9 cellular contexts compared by ENCODE assay signal in genomic region chr14:92613008-92613658, GRCh38.
DNase-seq lines count a peak whose midpoint lies in the region; ATAC-seq, FAIRE-seq and TF ChIP-seq lines count a peak whose summit lies in the region.
"Had no signal": no experiment of that assay in that cellular context is flagged by ENCODE, and none has a peak within 500 bp of the region (broad histone marks: within the 10 kb centered on the region; RNA-seq: fewer than 3 reads in every experiment).

No MANE protein-coding gene starts in this region.

- H3K4me2 ChIP-seq in BLaER1 treated with 17β-estradiol and CSF1 and Interleukin-3, amounts not matched to agents 10 nM and 100 nM = peak overlapping the region in 8 of 11 experiments; percentile 7 to 46 (median 33); a peak in 6 of 22 replicates

- peak; percentile 53 for ATAC-seq in naive thymus-derived CD4-positive, alpha-beta T cell
- ATAC-seq in GM18873 (IDR thresholded peaks at IDR 0.05; ENCODE audit: low FRiP score, unreplicated experiment) (no peak), GM19455 (IDR thresholded peaks at IDR 0.05; ENCODE audit: unreplicated experiment) (no peak)
- ATAC-seq: left colon had no signal

- H3K9me3 ChIP-seq in BLaER1 treated with 17β-estradiol and CSF1 and Interleukin-3, amounts not matched to agents 10 nM and 100 nM (replicated peaks in 1 of 11) = peaks cover 0 to 7% (median 0%) of the 10 kb centered on the region in 11 experiments; a peak in 6 of 22 replicates
- H3K9me3 ChIP-seq in naive thymus-derived CD4-positive, alpha-beta T cell (ENCODE audit: control insufficient read depth in 2 of 3, low read length in 3 of 3) = no peaks in the 10 kb centered on the region
- H3K9me3 ChIP-seq in tibial nerve = no peaks in the 10 kb centered on the region

- intact Hi-C loops in naive thymus-derived CD4-positive, alpha-beta T cell (cut with micrococcal nuclease) = loop anchor here in 1 of 2 donors (1.0 kb wide), 1 partner anchor 68 kb away; no protein-coding TSS in a partner anchor

- H3K4me3 ChIP-seq in BLaER1 treated with 17β-estradiol and CSF1 and Interleukin-3, amounts not matched to agents 10 nM and 100 nM = no peak overlapping the region
- no peak overlapping the region for H3K4me3 ChIP-seq in naive thymus-derived CD4-positive, alpha-beta T cell (ENCODE audit: low read length)
- H3K4me3 ChIP-seq in tibial nerve = no peak overlapping the region

- H3K9ac ChIP-seq in BLaER1 treated with 17β-estradiol and CSF1 and Interleukin-3, amounts not matched to agents 10 nM and 100 nM = no peak overlapping the region

- POLR2A ChIA-PET in naive thymus-derived CD4-positive, alpha-beta T cell (lab: Charles Lee) = interaction anchor here (0.8 to 12.5 kb wide), 8 partner anchors 11 to 468 kb away, joined by 3 to 341 read pairs (median 4); no protein-coding TSS in a partner anchor

- peak overlapping the region in 5 of 10 donors; percentile 15 to 50 (median 41) for H3K4me3 Mint-ChIP-seq in naive thymus-derived CD4-positive, alpha-beta T cell

- peak; percentile 16 for FAIRE-seq in HTR-8/SVneo (lab: Jason Lieb, UNC)

- peaks cover 0 to 19% (median 0%) of the 10 kb centered on the region in 11 experiments; a peak in 5 of 22 replicates for H3K36me3 ChIP-seq in BLaER1 treated with 17β-estradiol and CSF1 and Interleukin-3, amounts not matched to agents 10 nM and 100 nM
- peaks cover 0 to 2% (median 0%) of the 10 kb centered on the region in 3 experiments for H3K36me3 ChIP-seq in naive thymus-derived CD4-positive, alpha-beta T cell (ENCODE audit: control insufficient read depth in 2 of 3, insufficient read depth in 3 of 3, low read length in 3 of 3)
- H3K36me3 ChIP-seq in tibial nerve = no peaks in the 10 kb centered on the region

- CTCF ChIA-PET in naive thymus-derived CD4-positive, alpha-beta T cell (lab: Charles Lee) = interaction anchor here (0.7 to 5.1 kb wide), 26 partner anchors 9 to 100 kb away, joined by 3 to 101 read pairs (median 5); no protein-coding TSS in a partner anchor

- no peaks in the 10 kb centered on the region for H3K27me3 ChIP-seq in BLaER1 treated with 17β-estradiol and CSF1 and Interleukin-3, amounts not matched to agents 10 nM and 100 nM
- no peaks in the 10 kb centered on the region for H3K27me3 ChIP-seq in naive thymus-derived CD4-positive, alpha-beta T cell (ENCODE audit: control insufficient read depth in 2 of 2, insufficient read depth in 2 of 2, low read length in 2 of 2)
- no peaks in the 10 kb centered on the region for H3K27me3 ChIP-seq in tibial nerve

- H3K36me3 Mint-ChIP-seq in naive thymus-derived CD4-positive, alpha-beta T cell = peaks cover 0 to 28% (median 0%) of the 10 kb centered on the region in 5 donors

- TF ChIP-seq CTCF in tibial nerve (IDR thresholded peaks at IDR 0.05) = peak in 4 of 5 experiments; percentile 17 to 61 (median 40)

- H3K27me3 Mint-ChIP-seq in naive thymus-derived CD4-positive, alpha-beta T cell = no peaks in the 10 kb centered on the region

- peaks cover 0 to 6% (median 0%) of the 10 kb centered on the region in 11 donors for H3K9me3 Mint-ChIP-seq in naive thymus-derived CD4-positive, alpha-beta T cell

- no peak for TF ChIP-seq POLR2A in tibial nerve (IDR thresholded peaks at IDR 0.05)

- H4K20me1 ChIP-seq in BLaER1 treated with 17β-estradiol and CSF1 and Interleukin-3, amounts not matched to agents 10 nM and 100 nM = peaks cover 0 to 5% (median 0%) of the 10 kb centered on the region in 11 experiments; a peak in 2 of 22 replicates

- 62 to 63% methylated on average over 11 of the region's 11 CpGs for WGBS in tibial nerve, 2 donors

- peak; percentile 50 for DNase-seq in HTR-8/SVneo (ENCODE audit: insufficient read length, low spot score)
- peak; percentile 33 for DNase-seq in activated CD4-positive, CD25-positive, alpha-beta regulatory T cell treated with anti-CD3 and anti-CD28 coated beads, Interleukin-2, amount 50 U/mL, for 16 hours (ENCODE audit: low read depth, low spot score)
- peak; percentile 18 for DNase-seq in cerebellar cortex (ENCODE audit: low spot score)
- DNase-seq in naive thymus-derived CD4-positive, alpha-beta T cell = peak; percentile 50 to 82 (median 63)
- DNase-seq in tibial nerve (ENCODE audit: low spot score in 2 of 2) = peak in 1 of 2 donors; percentile 31

- H3K4me1 Mint-ChIP-seq in naive thymus-derived CD4-positive, alpha-beta T cell = peaks cover 53 to 77% (median 70%) of the 10 kb centered on the region in 7 donors

- no peak for TF ChIP-seq EP300 in tibial nerve (IDR thresholded peaks at IDR 0.05)

- peak overlapping the region in 8 of 9 donors; percentile 10 to 89 (median 52) for H3K27ac Mint-ChIP-seq in naive thymus-derived CD4-positive, alpha-beta T cell

- no peak overlapping the region for H3K27ac ChIP-seq in BLaER1 treated with 17β-estradiol and CSF1 and Interleukin-3, amounts not matched to agents 10 nM and 100 nM
- H3K27ac ChIP-seq in naive thymus-derived CD4-positive, alpha-beta T cell (ENCODE audit: low read depth, low read length) = no peak overlapping the region
- H3K27ac ChIP-seq in tibial nerve = no peak overlapping the region

- peaks cover 15 to 55% (median 39%) of the 10 kb centered on the region in 10 experiments for H3K4me1 ChIP-seq in BLaER1 treated with 17β-estradiol and CSF1 and Interleukin-3, amounts not matched to agents 10 nM and 100 nM
- H3K4me1 ChIP-seq in naive thymus-derived CD4-positive, alpha-beta T cell (ENCODE audit: control insufficient read depth in 2 of 2, insufficient read depth in 2 of 2, low read length in 2 of 2) = peaks cover 46 to 57% of the 10 kb centered on the region in 2 donors
- H3K4me1 ChIP-seq in tibial nerve = no peaks in the 10 kb centered on the region
